3 cellular contexts compared by ENCODE assay signal in genomic region chr12:56150563-56150962, GRCh38.
A peak's percentile ranks its signal among the peaks of the same experiment; 100 is the strongest.
TF ChIP-seq lines count a peak whose summit lies in the region.

No MANE protein-coding gene starts in this region.

TF ChIP-seq in SK-N-SH, 30 proteins besides CTCF, POLR2A, EP300 and RAD21:
- TF ChIP-seq FOSL2 (IDR thresholded peaks at IDR 0.05; ENCODE audit: borderline replicate concordance, low read depth) (no peak), EZH2phosphoT487 (IDR thresholded peaks at IDR 0.05; ENCODE audit: borderline replicate concordance, low read depth) (no peak), RXRA (IDR thresholded peaks at IDR 0.05; ENCODE audit: borderline replicate concordance, low read depth) (no peak), MEF2A (IDR thresholded peaks at IDR 0.05; ENCODE audit: borderline replicate concordance, low read depth) (no peak), NFIC (IDR thresholded peaks at IDR 0.05; ENCODE audit: borderline replicate concordance) (peak; percentile 90)

TF ChIP-seq in SK-N-SH treated with all-trans-retinoic acid at 6 μM for 48 hours, 23 proteins besides CTCF, POLR2A, EP300 and RAD21:
- TF ChIP-seq ZNF70 (CRISPR knock-in tag; IDR thresholded peaks at IDR 0.05) = no peak
- no peak for TF ChIP-seq TOX (CRISPR knock-in tag; IDR thresholded peaks at IDR 0.05; ENCODE audit: borderline replicate concordance)
- no peak for TF ChIP-seq ISL1 (CRISPR knock-in tag; IDR thresholded peaks at IDR 0.05)
- TF ChIP-seq, protein P1, sequence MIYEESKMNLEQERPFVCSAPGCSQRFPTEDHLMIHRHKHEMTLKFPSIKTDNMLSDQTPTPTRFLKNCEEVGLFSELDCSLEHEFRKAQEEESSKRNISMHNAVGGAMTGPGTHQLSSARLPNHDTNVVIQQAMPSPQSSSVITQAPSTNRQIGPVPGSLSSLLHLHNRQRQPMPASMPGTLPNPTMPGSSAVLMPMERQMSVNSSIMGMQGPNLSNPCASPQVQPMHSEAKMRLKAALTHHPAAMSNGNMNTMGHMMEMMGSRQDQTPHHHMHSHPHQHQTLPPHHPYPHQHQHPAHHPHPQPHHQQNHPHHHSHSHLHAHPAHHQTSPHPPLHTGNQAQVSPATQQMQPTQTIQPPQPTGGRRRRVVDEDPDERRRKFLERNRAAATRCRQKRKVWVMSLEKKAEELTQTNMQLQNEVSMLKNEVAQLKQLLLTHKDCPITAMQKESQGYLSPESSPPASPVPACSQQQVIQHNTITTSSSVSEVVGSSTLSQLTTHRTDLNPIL (CRISPR knock-in tag; IDR thresholded peaks at IDR 0.05; ENCODE audit: low read depth) = no peak
- no peak for TF ChIP-seq OSR1 (CRISPR knock-in tag; IDR thresholded peaks at IDR 0.05)
- TF ChIP-seq CSDC2 (CRISPR knock-in tag; IDR thresholded peaks at IDR 0.05) = no peak
- no peak for TF ChIP-seq BACH2 (CRISPR knock-in tag; IDR thresholded peaks at IDR 0.05; ENCODE audit: borderline replicate concordance)
- TF ChIP-seq ARNTL (CRISPR knock-in tag; IDR thresholded peaks at IDR 0.05; ENCODE audit: borderline replicate concordance, low read depth) = no peak

TF ChIP-seq in K562, 482 proteins besides CTCF, POLR2A, EP300 and RAD21 (continues in another document):
- TF ChIP-seq ZNF668 (CRISPR knock-in tag; IDR thresholded peaks at IDR 0.05) (no peak), ATF3 (IDR thresholded peaks at IDR 0.05) (peak; percentile 61), ATF3 (CRISPR knock-in tag; conservative IDR thresholded peaks at IDR 0.05) (no peak), TAL1 (IDR thresholded peaks at IDR 0.05) (0 out of 2 replicates have a peak, but pooled peaks have one; percentile 6), FOSL1 (tag; conservative IDR thresholded peaks at IDR 0.05) (peak; percentile 49; the same call in 1 of the 2 replicates), ZNF263 (CRISPR knock-in tag; IDR thresholded peaks at IDR 0.05; ENCODE audit: borderline replicate concordance) (no peak), MBD1 (CRISPR knock-in tag; IDR thresholded peaks at IDR 0.05) (no peak), TFAP4 (CRISPR knock-in tag; IDR thresholded peaks at IDR 0.05; ENCODE audit: borderline replicate concordance) (no peak), E2F3 (CRISPR knock-in tag; IDR thresholded peaks at IDR 0.05) (no peak), PHB (CRISPR knock-in tag; IDR thresholded peaks at IDR 0.05) (no peak), RBM15 (IDR thresholded peaks at IDR 0.05; ENCODE audit: insufficient read depth, low read length) (no peak), GATA2 (CRISPR knock-in tag; IDR thresholded peaks at IDR 0.05) (no peak), RERE (CRISPR knock-in tag; IDR thresholded peaks at IDR 0.05; ENCODE audit: borderline replicate concordance) (no peak), ATF2 (CRISPR knock-in tag; IDR thresholded peaks at IDR 0.05) (no peak), MXD1 (CRISPR knock-in tag; IDR thresholded peaks at IDR 0.05; ENCODE audit: borderline replicate concordance, poor library complexity, severe bottlenecking) (no peak), TRIM28 (IDR thresholded peaks at IDR 0.05) (no peak), HNRNPL (IDR thresholded peaks at IDR 0.05; ENCODE audit: low read depth, low read length) (no peak), SMC3 (conservative IDR thresholded peaks at IDR 0.05; ENCODE audit: insufficient read depth, low read depth, low read length) (no peak), MEIS2 (IDR thresholded peaks at IDR 0.05; ENCODE audit: partially characterized antibody) (no peak), ESRRA (IDR thresholded peaks at IDR 0.05; ENCODE audit: borderline replicate concordance, low read depth) (no peak), SMAD1 (IDR thresholded peaks at IDR 0.05; ENCODE audit: low read depth, low read length, partially characterized antibody) (peak; percentile 99), NFIX (CRISPR knock-in tag; IDR thresholded peaks at IDR 0.05; ENCODE audit: low read depth) (peak; percentile 100), RB1 (IDR thresholded peaks at IDR 0.05; ENCODE audit: low read depth) (no peak), CBX2 (IDR thresholded peaks at IDR 0.05; ENCODE audit: insufficient read depth, low read length, poor library complexity, severe bottlenecking) (no peak), ZNF3 (CRISPR knock-in tag; IDR thresholded peaks at IDR 0.05) (no peak), TBL1XR1 (IDR thresholded peaks at IDR 0.05; ENCODE audit: low read length in 2 of 2) (no peak)
- TF ChIP-seq, protein P2, sequence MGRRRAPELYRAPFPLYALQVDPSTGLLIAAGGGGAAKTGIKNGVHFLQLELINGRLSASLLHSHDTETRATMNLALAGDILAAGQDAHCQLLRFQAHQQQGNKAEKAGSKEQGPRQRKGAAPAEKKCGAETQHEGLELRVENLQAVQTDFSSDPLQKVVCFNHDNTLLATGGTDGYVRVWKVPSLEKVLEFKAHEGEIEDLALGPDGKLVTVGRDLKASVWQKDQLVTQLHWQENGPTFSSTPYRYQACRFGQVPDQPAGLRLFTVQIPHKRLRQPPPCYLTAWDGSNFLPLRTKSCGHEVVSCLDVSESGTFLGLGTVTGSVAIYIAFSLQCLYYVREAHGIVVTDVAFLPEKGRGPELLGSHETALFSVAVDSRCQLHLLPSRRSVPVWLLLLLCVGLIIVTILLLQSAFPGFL (CRISPR knock-in tag; IDR thresholded peaks at IDR 0.05) = no peak
- TF ChIP-seq, protein P3, sequence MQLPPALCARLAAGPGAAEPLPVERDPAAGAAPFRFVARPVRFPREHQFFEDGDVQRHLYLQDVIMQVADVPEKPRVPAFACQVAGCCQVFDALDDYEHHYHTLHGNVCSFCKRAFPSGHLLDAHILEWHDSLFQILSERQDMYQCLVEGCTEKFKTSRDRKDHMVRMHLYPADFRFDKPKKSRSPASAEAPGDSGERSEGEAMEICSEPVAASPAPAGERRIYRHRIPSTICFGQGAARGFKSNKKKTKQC (CRISPR knock-in tag; IDR thresholded peaks at IDR 0.05) = no peak
- TF ChIP-seq, protein P4, sequence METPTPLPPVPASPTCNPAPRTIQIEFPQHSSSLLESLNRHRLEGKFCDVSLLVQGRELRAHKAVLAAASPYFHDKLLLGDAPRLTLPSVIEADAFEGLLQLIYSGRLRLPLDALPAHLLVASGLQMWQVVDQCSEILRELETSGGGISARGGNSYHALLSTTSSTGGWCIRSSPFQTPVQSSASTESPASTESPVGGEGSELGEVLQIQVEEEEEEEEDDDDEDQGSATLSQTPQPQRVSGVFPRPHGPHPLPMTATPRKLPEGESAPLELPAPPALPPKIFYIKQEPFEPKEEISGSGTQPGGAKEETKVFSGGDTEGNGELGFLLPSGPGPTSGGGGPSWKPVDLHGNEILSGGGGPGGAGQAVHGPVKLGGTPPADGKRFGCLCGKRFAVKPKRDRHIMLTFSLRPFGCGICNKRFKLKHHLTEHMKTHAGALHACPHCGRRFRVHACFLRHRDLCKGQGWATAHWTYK (CRISPR knock-in tag; IDR thresholded peaks at IDR 0.05) = no peak
- TF ChIP-seq, protein P5, sequence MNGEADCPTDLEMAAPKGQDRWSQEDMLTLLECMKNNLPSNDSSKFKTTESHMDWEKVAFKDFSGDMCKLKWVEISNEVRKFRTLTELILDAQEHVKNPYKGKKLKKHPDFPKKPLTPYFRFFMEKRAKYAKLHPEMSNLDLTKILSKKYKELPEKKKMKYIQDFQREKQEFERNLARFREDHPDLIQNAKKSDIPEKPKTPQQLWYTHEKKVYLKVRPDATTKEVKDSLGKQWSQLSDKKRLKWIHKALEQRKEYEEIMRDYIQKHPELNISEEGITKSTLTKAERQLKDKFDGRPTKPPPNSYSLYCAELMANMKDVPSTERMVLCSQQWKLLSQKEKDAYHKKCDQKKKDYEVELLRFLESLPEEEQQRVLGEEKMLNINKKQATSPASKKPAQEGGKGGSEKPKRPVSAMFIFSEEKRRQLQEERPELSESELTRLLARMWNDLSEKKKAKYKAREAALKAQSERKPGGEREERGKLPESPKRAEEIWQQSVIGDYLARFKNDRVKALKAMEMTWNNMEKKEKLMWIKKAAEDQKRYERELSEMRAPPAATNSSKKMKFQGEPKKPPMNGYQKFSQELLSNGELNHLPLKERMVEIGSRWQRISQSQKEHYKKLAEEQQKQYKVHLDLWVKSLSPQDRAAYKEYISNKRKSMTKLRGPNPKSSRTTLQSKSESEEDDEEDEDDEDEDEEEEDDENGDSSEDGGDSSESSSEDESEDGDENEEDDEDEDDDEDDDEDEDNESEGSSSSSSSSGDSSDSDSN (IDR thresholded peaks at IDR 0.05; ENCODE audit: borderline replicate concordance in 1 of 2, low read depth in 2 of 2, low read length in 2 of 2) = no peak
- TF ChIP-seq, protein P6, sequence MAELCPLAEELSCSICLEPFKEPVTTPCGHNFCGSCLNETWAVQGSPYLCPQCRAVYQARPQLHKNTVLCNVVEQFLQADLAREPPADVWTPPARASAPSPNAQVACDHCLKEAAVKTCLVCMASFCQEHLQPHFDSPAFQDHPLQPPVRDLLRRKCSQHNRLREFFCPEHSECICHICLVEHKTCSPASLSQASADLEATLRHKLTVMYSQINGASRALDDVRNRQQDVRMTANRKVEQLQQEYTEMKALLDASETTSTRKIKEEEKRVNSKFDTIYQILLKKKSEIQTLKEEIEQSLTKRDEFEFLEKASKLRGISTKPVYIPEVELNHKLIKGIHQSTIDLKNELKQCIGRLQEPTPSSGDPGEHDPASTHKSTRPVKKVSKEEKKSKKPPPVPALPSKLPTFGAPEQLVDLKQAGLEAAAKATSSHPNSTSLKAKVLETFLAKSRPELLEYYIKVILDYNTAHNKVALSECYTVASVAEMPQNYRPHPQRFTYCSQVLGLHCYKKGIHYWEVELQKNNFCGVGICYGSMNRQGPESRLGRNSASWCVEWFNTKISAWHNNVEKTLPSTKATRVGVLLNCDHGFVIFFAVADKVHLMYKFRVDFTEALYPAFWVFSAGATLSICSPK (IDR thresholded peaks at IDR 0.05; ENCODE audit: borderline replicate concordance) = no peak
